Comparison of ENCODE assay signal across 9 cellular contexts in genomic region chr3:153026026-153026425, GRCh38.
DNase-seq lines count a peak whose midpoint lies in the region; ATAC-seq, FAIRE-seq and TF ChIP-seq lines count a peak whose summit lies in the region.
"Had no signal": no experiment of that assay in that cellular context is flagged by ENCODE, and none has a peak within 500 bp of the region (broad histone marks: within the 10 kb centered on the region; RNA-seq: fewer than 3 reads in every experiment).

No MANE protein-coding gene starts in this region.

- FAIRE-seq in GM18507 (lab: Jason Lieb, UNC) = peak; percentile 36

- no peaks in the 10 kb centered on the region for H3K9me3 ChIP-seq in mucosa of descending colon
- H3K9me3 ChIP-seq: HAP-1 had no signal

- ATAC-seq in mucosa of descending colon = no peak
- no peak for ATAC-seq in activated T-cell treated with anti-CD3 and anti-CD28 coated beads, Interleukin-2, amount 50 U/mL, for 72 hours (replicated peaks in 1 of 2)
- no peak for ATAC-seq in HG03045 (IDR thresholded peaks at IDR 0.05; ENCODE audit: unreplicated experiment)
- no peak for ATAC-seq in GM19455 (IDR thresholded peaks at IDR 0.05; ENCODE audit: unreplicated experiment)

- intact Hi-C loops in mucosa of descending colon (cut with DNase I, micrococcal nuclease) = loop anchor here in 1 of 2 donors (5.0 kb wide), 1 partner anchor 741 kb away; no protein-coding TSS in a partner anchor

- no peaks in the 10 kb centered on the region for H3K9me3 Mint-ChIP-seq in activated T-cell treated with anti-CD3 and anti-CD28 coated beads, Interleukin-2, amount 50 U/mL, for 72 hours

- CTCF ChIA-PET in AG04449 (lab: Yijun Ruan, JAX) = interaction anchor here (0.7 to 2.6 kb wide), 19 partner anchors 8 to 1228 kb away, joined by 3 to 25 read pairs (median 4); no protein-coding TSS in a partner anchor

- H3K27ac Mint-ChIP-seq in activated T-cell treated with anti-CD3 and anti-CD28 coated beads, Interleukin-2, amount 50 U/mL, for 72 hours = no peak overlapping the region

- no peaks in the 10 kb centered on the region for H3K27me3 Mint-ChIP-seq in activated T-cell treated with anti-CD3 and anti-CD28 coated beads, Interleukin-2, amount 50 U/mL, for 72 hours (ENCODE audit: low read depth)

- no peaks in the 10 kb centered on the region for H3K4me1 Mint-ChIP-seq in activated T-cell treated with anti-CD3 and anti-CD28 coated beads, Interleukin-2, amount 50 U/mL, for 72 hours (ENCODE audit: low read depth)

- peak; percentile 35 for TF ChIP-seq CTCF in AG04449 (IDR thresholded peaks at IDR 0.05; ENCODE audit: insufficient read depth, low read length, missing control alignments)
- TF ChIP-seq CTCF in mucosa of descending colon (IDR thresholded peaks at IDR 0.05) = peak; percentile 23

- H3K4me3 ChIP-seq in AG04449 (ENCODE audit: low read depth, low read length) (no peak overlapping the region), mucosa of descending colon (no peak overlapping the region)
- H3K4me3 ChIP-seq: HAP-1 had no signal

- H3K36me3 ChIP-seq in mucosa of descending colon (ENCODE audit: low read depth) = no peaks in the 10 kb centered on the region
- H3K36me3 ChIP-seq: HAP-1 had no signal

- no peaks in the 10 kb centered on the region for H3K36me3 Mint-ChIP-seq in activated T-cell treated with anti-CD3 and anti-CD28 coated beads, Interleukin-2, amount 50 U/mL, for 72 hours (ENCODE audit: insufficient read depth in 2 of 2)

- H3K4me3 Mint-ChIP-seq in activated T-cell treated with anti-CD3 and anti-CD28 coated beads, Interleukin-2, amount 50 U/mL, for 72 hours = no peak overlapping the region

- DNase-seq in AG04449 (ENCODE audit: low read depth, low spot score) = no peak
- DNase-seq in GM18507 (ENCODE audit: extremely low spot score, insufficient read length, low read depth) = no peak
- peak; percentile 34 for DNase-seq in NCI-H2081 treated with DMSO at 0.1 percent for 48 hours (lab: John Stamatoyannopoulos, UW)
- DNase-seq in cerebellar cortex (ENCODE audit: low spot score) = peak; percentile 16
- no peak for DNase-seq in mucosa of descending colon
- DNase-seq in activated T-cell treated with anti-CD3 and anti-CD28 coated beads, Interleukin-2, amount 50 U/mL, for 72 hours = no peak

- no peaks in the 10 kb centered on the region for H3K4me1 ChIP-seq in mucosa of descending colon (ENCODE audit: low read depth)
- H3K4me1 ChIP-seq: HAP-1 had no signal

- POLR2A ChIA-PET in AG04449 (lab: Yijun Ruan, JAX) = interaction anchor here (0.7 kb wide), 1 partner anchor 256 kb away, joined by 3 read pairs; no protein-coding TSS in a partner anchor

Comparison
In these comparisons a context has a peak if more than half of its experiments do, and no peak if none do; other contexts are left out.
1. DNase-seq: peak in NCI-H2081 treated with DMSO at 0.1 percent for 48 hours (single experiment) and cerebellar cortex (single experiment); none in AG04449 (single experiment), GM18507 (single experiment), mucosa of descending colon (0 of 3) and activated T-cell treated with anti-CD3 and anti-CD28 coated beads, Interleukin-2, amount 50 U/mL, for 72 hours (0 of 2).